ENCODE assay signal across 24 cellular contexts in genomic region chr17:15039366-15039765, GRCh38.
DNase-seq lines count a peak whose midpoint lies in the region; ATAC-seq and TF ChIP-seq lines count a peak whose summit lies in the region.
"Had no signal": no experiment of that assay in that cellular context is flagged by ENCODE, and none has a peak within 500 bp of the region (broad histone marks: within the 10 kb centered on the region; RNA-seq: fewer than 3 reads in every experiment).

No MANE protein-coding gene starts in this region.

- H3K9me3 ChIP-seq in HUES48 (ENCODE audit: control insufficient read depth, insufficient read depth, low read length), result no peaks in the 10 kb centered on the region
- H3K9me3 ChIP-seq: HAP-1 had no signal

- peak overlapping the region; percentile 55 for H3K27ac ChIP-seq in HUES48 (ENCODE audit: low read depth, low read length)
- H3K27ac ChIP-seq: A549; BLaER1 treated with 17β-estradiol and CSF1 and Interleukin-3, amounts not matched to agents 10 nM and 100 nM; HL-60; PC-9; SK-N-MC had no signal

- H3K4me3 ChIP-seq in HUES48 (ENCODE audit: low read depth, low read length), result no peak overlapping the region
- no peak overlapping the region for H3K4me3 ChIP-seq in epithelial cell of esophagus (ENCODE audit: low read length)
- H3K4me3 ChIP-seq: A549; BLaER1 treated with 17β-estradiol and CSF1 and Interleukin-3, amounts not matched to agents 10 nM and 100 nM; HAP-1; PC-9; SK-N-MC had no signal

- peak; percentile 22 for DNase-seq in EH (ENCODE audit: low read depth)
- DNase-seq in epithelial cell of esophagus (ENCODE audit: low read depth), result peak; percentile 87
- DNase-seq in kidney tubule cell (ENCODE audit: low spot score), result peak; percentile 75
- no peak for DNase-seq in glomerular visceral epithelial cell (ENCODE audit: extremely low spot score)
- no peak for DNase-seq in H4 (ENCODE audit: low spot score)
- DNase-seq: CD8-positive, alpha-beta memory T cell; DMS79 treated with DMSO at 0.1 percent for 48 hours; KG1; NCI-H1092; NCI-H146; NCI-H2081 treated with DMSO at 0.1 percent for 48 hours; NCI-H510A; NCI-H82; PC-9 had no signal

- no peaks in the 10 kb centered on the region for H3K27me3 ChIP-seq in HUES48 (ENCODE audit: control insufficient read depth, insufficient read depth, low read length)
- H3K27me3 ChIP-seq: BLaER1 treated with 17β-estradiol and CSF1 and Interleukin-3, amounts not matched to agents 10 nM and 100 nM had no signal

- peaks cover 10% of the 10 kb centered on the region for H3K4me1 ChIP-seq in HUES48 (ENCODE audit: control insufficient read depth, insufficient read depth, low read length)
- H3K4me1 ChIP-seq: A549, HAP-1 had no signal

- no peak for ATAC-seq in HG03378 (IDR thresholded peaks at IDR 0.05; ENCODE audit: unreplicated experiment)
- ATAC-seq in HG02981 (IDR thresholded peaks at IDR 0.05; ENCODE audit: unreplicated experiment), result no peak
- ATAC-seq: A549, HepG2, Right ventricle myocardium inferior had no signal

- H3K36me3 ChIP-seq in HUES48 (ENCODE audit: control insufficient read depth, insufficient read depth, low read length), result no peaks in the 10 kb centered on the region
- H3K36me3 ChIP-seq: BLaER1 treated with 17β-estradiol and CSF1 and Interleukin-3, amounts not matched to agents 10 nM and 100 nM; HAP-1 had no signal

- H3K9ac ChIP-seq in HUES48 (ENCODE audit: low read depth, low read length), result no peak overlapping the region
- H3K9ac ChIP-seq: BLaER1 treated with 17β-estradiol and CSF1 and Interleukin-3, amounts not matched to agents 10 nM and 100 nM had no signal

- TF ChIP-seq CTCF in epithelial cell of esophagus (IDR thresholded peaks at IDR 0.05; ENCODE audit: insufficient read depth, low read depth, low read length, missing control alignments), result no peak

Comparison
In these comparisons a context has a peak if more than half of its experiments do, and no peak if none do; other contexts are left out.
1. DNase-seq: peak in EH (single experiment), epithelial cell of esophagus (single experiment) and kidney tubule cell (single experiment); none in glomerular visceral epithelial cell (single experiment) and H4 (single experiment).